ENCODE assay signal across 8 cellular contexts in the genomic region with DNA sequence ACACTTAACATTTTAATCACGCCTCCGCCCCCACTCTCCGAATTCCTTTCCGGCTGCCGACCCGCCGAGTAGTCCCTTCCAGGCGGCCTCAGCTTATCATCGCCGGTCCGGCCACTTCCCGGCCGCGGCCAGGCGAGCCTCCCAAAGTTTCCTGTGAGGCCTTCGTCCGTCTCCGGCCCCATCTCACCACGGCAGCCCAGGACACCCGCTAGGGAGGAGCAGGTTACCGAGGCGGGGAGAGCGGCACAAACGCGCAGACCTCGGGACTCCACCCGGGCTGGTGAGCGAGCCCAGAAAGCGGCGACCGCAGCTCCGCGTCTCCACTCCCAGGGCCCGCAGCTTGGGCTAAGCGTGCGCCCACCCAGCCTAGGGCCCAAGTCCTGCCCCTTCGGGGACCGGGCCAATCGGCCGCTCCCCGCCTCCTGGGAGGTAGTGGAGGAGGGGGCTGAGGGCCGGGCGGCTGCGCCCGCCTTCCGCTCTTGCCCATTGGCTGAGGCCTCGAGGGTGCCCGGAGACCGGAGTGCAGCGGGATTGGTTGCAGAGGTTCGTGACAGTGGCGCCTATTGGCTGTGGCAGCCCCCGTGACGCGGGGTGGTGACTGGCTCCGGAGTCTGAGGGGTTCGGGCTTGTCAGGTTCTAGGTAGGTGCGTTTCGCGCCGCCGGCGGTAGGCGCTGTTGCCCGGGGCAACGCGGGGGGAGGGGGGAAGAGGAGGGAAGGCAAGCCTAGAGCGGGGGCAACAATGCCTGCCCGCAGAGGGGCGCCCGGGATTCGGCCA.
DNase-seq lines count a peak whose midpoint lies in the region; ATAC-seq and TF ChIP-seq lines count a peak whose summit lies in the region.

No MANE protein-coding gene starts in this region.

- H3K4me1 ChIP-seq in mucosa of rectum (ENCODE audit: control insufficient read depth in 2 of 2, insufficient read depth in 2 of 2, low read length in 2 of 2): peaks cover 5 to 7% of the 10 kb centered on the region in 2 donors

- peak overlapping the region; percentile 95 for H3K4me3 Mint-ChIP-seq in activated T-cell treated with anti-CD3 and anti-CD28 coated beads, Interleukin-2, amount 50 U/mL, for 24 hours

- no peaks in the 10 kb centered on the region for H3K9me3 ChIP-seq in mucosa of rectum (ENCODE audit: control insufficient read depth in 2 of 2, low read length in 2 of 2)

- H3K36me3 Mint-ChIP-seq in activated T-cell treated with anti-CD3 and anti-CD28 coated beads, Interleukin-2, amount 50 U/mL, for 24 hours (ENCODE audit: low read depth): peaks cover 6% of the 10 kb centered on the region

- H3K9me3 Mint-ChIP-seq in activated T-cell treated with anti-CD3 and anti-CD28 coated beads, Interleukin-2, amount 50 U/mL, for 24 hours: no peaks in the 10 kb centered on the region

- peak; percentile 92 for DNase-seq in DMS153 (lab: John Stamatoyannopoulos, UW)
- DNase-seq in HuH-7.5 (ENCODE audit: low spot score): peak; percentile 82
- peak; percentile 99 for DNase-seq in OCI-M1 (lab: John Stamatoyannopoulos, UW)
- peak; percentile 97 for DNase-seq in activated T-cell treated with anti-CD3 and anti-CD28 coated beads, Interleukin-2, amount 50 U/mL, for 24 hours
- DNase-seq in erythroblast (lab: John Stamatoyannopoulos, UW): peak; percentile 99
- DNase-seq in stimulated activated CD8-positive, alpha-beta memory T cell treated with anti-CD3 and anti-CD28 coated beads, Interleukin-4, amount 100 ng/mL, for 48 hours: peak; percentile 97

- ATAC-seq in GM21526 (IDR thresholded peaks at IDR 0.05; ENCODE audit: low FRiP score, unreplicated experiment): peak; percentile 97

- peak; percentile 95 for TF ChIP-seq POLR2A in erythroblast (IDR thresholded peaks at IDR 0.05; ENCODE audit: low read length)

- H3K27ac ChIP-seq in mucosa of rectum (ENCODE audit: low read depth in 2 of 2, low read length in 2 of 2): peak overlapping the region; percentile 97 to 98

- H3K9ac ChIP-seq in mucosa of rectum (ENCODE audit: low read depth in 1 of 2, low read length in 2 of 2): peak overlapping the region; percentile 88 to 99

- no peaks in the 10 kb centered on the region for H3K27me3 ChIP-seq in mucosa of rectum (ENCODE audit: control insufficient read depth in 2 of 2, insufficient read depth in 2 of 2, low read length in 2 of 2)

- H3K36me3 ChIP-seq in mucosa of rectum (ENCODE audit: control insufficient read depth in 2 of 2, insufficient read depth in 2 of 2, low read length in 2 of 2): no peaks in the 10 kb centered on the region

- H3K27ac Mint-ChIP-seq in activated T-cell treated with anti-CD3 and anti-CD28 coated beads, Interleukin-2, amount 50 U/mL, for 24 hours: peak overlapping the region; percentile 95

- peak overlapping the region; percentile 93 to 98 for H3K4me3 ChIP-seq in mucosa of rectum (ENCODE audit: low read length in 2 of 2)

- peaks cover 3% of the 10 kb centered on the region for H3K27me3 Mint-ChIP-seq in activated T-cell treated with anti-CD3 and anti-CD28 coated beads, Interleukin-2, amount 50 U/mL, for 24 hours

- H3K4me1 Mint-ChIP-seq in activated T-cell treated with anti-CD3 and anti-CD28 coated beads, Interleukin-2, amount 50 U/mL, for 24 hours (ENCODE audit: low read depth): peaks cover 29% of the 10 kb centered on the region

Comparison
In these comparisons a context has a peak if more than half of its experiments do, and no peak if none do; other contexts are left out.
1. Peak in every context shown above with its lines: DNase-seq, ATAC-seq, H3K4me3 ChIP-seq and H3K27ac ChIP-seq.